ENCODE assay signal across 12 cellular contexts in the genomic region with DNA sequence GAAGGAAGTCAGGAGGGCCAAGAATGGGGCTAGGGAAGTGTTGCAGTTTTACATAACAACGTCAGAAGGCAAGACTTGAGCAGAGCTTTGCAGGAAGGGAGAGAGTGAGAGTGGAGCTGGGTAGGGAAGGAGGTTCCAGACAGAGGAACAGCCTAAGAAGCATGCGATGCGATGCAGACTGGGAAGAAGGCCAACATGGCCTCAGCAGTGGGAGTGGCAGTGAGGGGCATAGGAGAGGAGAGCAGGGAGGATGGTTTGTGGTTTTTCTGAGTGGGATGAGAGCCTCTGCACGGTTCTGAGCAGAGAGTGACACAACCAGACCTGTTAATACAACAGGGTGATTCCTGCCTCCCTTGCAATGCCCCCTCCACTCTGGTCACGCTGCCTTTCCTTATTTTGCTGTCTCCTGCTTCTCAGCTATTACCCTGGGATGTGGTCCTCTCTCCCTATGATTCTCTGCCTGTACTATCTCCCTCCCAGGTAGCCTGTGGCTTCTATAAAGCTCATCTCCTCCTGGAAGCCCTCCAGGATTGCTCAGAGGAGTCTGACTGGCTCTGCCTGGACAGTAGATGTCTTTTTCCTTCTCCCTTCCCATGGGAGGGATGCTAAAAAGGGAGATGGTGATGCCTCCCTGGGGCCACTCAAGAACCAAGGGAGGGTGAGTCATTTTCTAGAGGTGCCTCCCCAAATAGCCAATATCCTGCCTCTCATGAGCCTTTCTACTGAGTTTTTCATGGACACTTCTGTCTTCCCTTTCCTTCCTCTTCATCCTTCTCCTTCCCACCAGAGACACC. TPM values are rescaled to one million over a fixed set of nuclear protein-coding genes. Genes with fewer than 3 reads are reported as not detected.
DNase-seq lines count a peak whose midpoint lies in the region; ATAC-seq, FAIRE-seq and TF ChIP-seq lines count a peak whose summit lies in the region.
"Had no signal": no experiment of that assay in that cellular context is flagged by ENCODE, and none has a peak within 500 bp of the region (broad histone marks: within the 10 kb centered on the region; RNA-seq: fewer than 3 reads in every experiment).

No MANE protein-coding gene starts in this region.

- TF ChIP-seq CTCF in HepG2 (CRISPR knock-in tag; IDR thresholded peaks at IDR 0.05): no peak
- no peak for TF ChIP-seq CTCF in right lobe of liver (IDR thresholded peaks at IDR 0.05)
- TF ChIP-seq CTCF in fibroblast of villous mesenchyme (IDR thresholded peaks at IDR 0.05; ENCODE audit: insufficient read depth, low read depth, low read length): no peak
- no peak for TF ChIP-seq CTCF in uterus (IDR thresholded peaks at IDR 0.05)

- in situ Hi-C loops in HepG2 (cut with HindIII; ENCODE audit: extremely low pct_ligation_motif_present, low pct_unique_long_range_greater_than_20kb): no loop called here

- ATAC-seq in HepG2: no peak
- ATAC-seq in right lobe of liver: no peak
- ATAC-seq in SK-N-SH treated with all-trans-retinoic acid at 6 μM for 48 hours: peak; percentile 86
- ATAC-seq in GM18909 (IDR thresholded peaks at IDR 0.05; ENCODE audit: poor library complexity, unreplicated experiment): no peak
- ATAC-seq in left colon: no peak
- ATAC-seq: left lobe of liver had no signal

- TF ChIP-seq EP300 in HepG2 (IDR thresholded peaks at IDR 0.05; ENCODE audit: low read depth in 2 of 2, low read length in 2 of 2): no peak
- no peak for TF ChIP-seq EP300 in HepG2 (CRISPR knock-in tag; IDR thresholded peaks at IDR 0.05; ENCODE audit: borderline replicate concordance)

- POLR2A ChIA-PET in HepG2 (lab: Yijun Ruan, JAX): no interaction called here

- H3K36me3 ChIP-seq in HepG2 (replicated peaks in 1 of 2; ENCODE audit: control insufficient read depth in 1 of 2, insufficient read depth in 2 of 2, low read length in 2 of 2) (no peaks in the 10 kb centered on the region), right lobe of liver (no peaks in the 10 kb centered on the region), uterus (no peaks in the 10 kb centered on the region)

- H3K4me1 ChIP-seq in HepG2 (ENCODE audit: insufficient read depth, low read length) (peaks cover 50% of the 10 kb centered on the region), right lobe of liver (no peaks in the 10 kb centered on the region), uterus (no peaks in the 10 kb centered on the region)

- no peak for TF ChIP-seq POLR2A in HepG2 (IDR thresholded peaks at IDR 0.05; ENCODE audit: insufficient read depth in 1 of 2, low read depth in 2 of 2, low read length in 2 of 2)
- TF ChIP-seq POLR2A in right lobe of liver (IDR thresholded peaks at IDR 0.05): no peak
- TF ChIP-seq POLR2A in uterus (IDR thresholded peaks at IDR 0.05): no peak

- no peaks in the 10 kb centered on the region for H3K9me3 ChIP-seq in HepG2 (ENCODE audit: low read length)
- H3K9me3 ChIP-seq in right lobe of liver: no peaks in the 10 kb centered on the region
- no peaks in the 10 kb centered on the region for H3K9me3 ChIP-seq in uterus

- intact Hi-C loops in HepG2 (cut with micrococcal nuclease; ENCODE audit: unreplicated experiment) (loop anchor here (5.0 kb wide), 1 partner anchor 49 kb away; no protein-coding TSS in a partner anchor), right lobe of liver (cut with DNase I) (no loop called here), uterus (cut with DNase I; ENCODE audit: low total_unique reads) (no loop called here), left colon (cut with DNase I, micrococcal nuclease) (no loop called here)

- no peaks in the 10 kb centered on the region for H4K20me1 ChIP-seq in HepG2 (ENCODE audit: insufficient read depth, low read length)

- H3K27me3 ChIP-seq in HepG2 (ENCODE audit: control insufficient read depth in 1 of 2, insufficient read depth in 2 of 2, low read length in 2 of 2) (peaks cover 21 to 58% of the 10 kb centered on the region in 2 experiments), right lobe of liver (no peaks in the 10 kb centered on the region), uterus (no peaks in the 10 kb centered on the region)

- 28% methylated on average over 5 of the region's 5 CpGs for WGBS in HepG2 (ENCODE audit: low lambda C conversion rate)
- WGBS in right lobe of liver (ENCODE audit: insufficient coverage, low coverage, low lambda C conversion rate, missing lambda C conversion rate): 53% methylated on average over 4 of the region's 5 CpGs

- H3K4me3 ChIP-seq in HepG2 (replicated peaks in 1 of 3; ENCODE audit: insufficient read depth in 1 of 3, low read depth in 2 of 3, low read length in 3 of 3): no peak overlapping the region
- no peak overlapping the region for H3K4me3 ChIP-seq in right lobe of liver
- H3K4me3 ChIP-seq in fibroblast of villous mesenchyme (ENCODE audit: low read depth, low read length): no peak overlapping the region
- no peak overlapping the region for H3K4me3 ChIP-seq in uterus

- BruUV-seq in HepG2 (replicated peaks; lab: Mats Ljungman, UMichigan): no TSS peak

- no peaks in the 10 kb centered on the region for H3K79me2 ChIP-seq in HepG2 (ENCODE audit: insufficient read depth, low read length)

- H3K4me2 ChIP-seq in HepG2 (ENCODE audit: low read depth, low read length): peak overlapping the region; percentile 5

- H3K9ac ChIP-seq in HepG2 (ENCODE audit: insufficient read depth, low read depth, low read length): no peak overlapping the region

- no peak for FAIRE-seq in HepG2 (lab: Jason Lieb, UNC)

- DNase-seq in HepG2 (ENCODE audit: low spot score) (no peak), right lobe of liver (no peak), fibroblast of villous mesenchyme (ENCODE audit: low read depth) (peak; percentile 62), uterus (peak; percentile 31 to 52), left colon (no peak), NCI-H510A (lab: John Stamatoyannopoulos, UW) (no peak)
- DNase-seq: activated CD4-positive, CD25-positive, alpha-beta regulatory T cell treated with anti-CD3 and anti-CD28 coated beads, Interleukin-2, amount 50 U/mL, for 72 hours; activated gamma-delta T cell treated with Interleukin-2 at 50 U/mL for 16 hours; effector CD4-positive, alpha-beta T cell had no signal

- H3K27ac ChIP-seq in HepG2 (ENCODE audit: extremely low read length, insufficient read depth, low read length) (no peak overlapping the region), right lobe of liver (no peak overlapping the region), uterus (no peak overlapping the region)

- CTCF ChIA-PET in HepG2 (lab: Yijun Ruan, JAX; ENCODE audit: low intra/inter-chr PET ratio, low total read pairs): no interaction called here

- no peak overlapping the region for H2AFZ ChIP-seq in HepG2 (ENCODE audit: low read length)

- no peak for TF ChIP-seq RAD21 in HepG2 (CRISPR knock-in tag; IDR thresholded peaks at IDR 0.05)

RNA-seq across cellular contexts. Expression of a gene that starts 38.7 kb away (rescaled TPM):
- total RNA-seq in HepG2 (2016; rRNA removed; fragmentation: Illumina TruSeq; extraction: Trizol): 0.41 and 1.1 TPM in 2 replicates
- total RNA-seq in HepG2 (2016; cell fraction: cytosol; rRNA removed; fragmentation: Illumina TruSeq; extraction: Trizol; ENCODE audit: low read depth): 0.10 TPM in 1 of 2 replicates, not detected in the other
- total RNA-seq in HepG2 (2016; cell fraction: insoluble cytoplasmic fraction; rRNA removed; fragmentation: Illumina TruSeq; extraction: Trizol): 0.30 and 1.4 TPM in 2 replicates
- 0.21 and 0.40 TPM in 2 replicates for total RNA-seq in HepG2 (2016; cell fraction: membrane; rRNA removed; fragmentation: Illumina TruSeq; extraction: Trizol)
- total RNA-seq in HepG2 (2016; cell fraction: nucleus; rRNA removed; fragmentation: Illumina TruSeq; extraction: Trizol): 1.3 and 1.6 TPM in 2 replicates
- 1.8 and 2.7 TPM in 2 replicates for polyA plus RNA-seq in HepG2 (2011; rRNA removed)
- 1.9 and 2.8 TPM in 2 replicates for polyA plus RNA-seq in HepG2 (2011; cell fraction: cytosol; rRNA removed)
- 1.5 and 2.5 TPM in 2 replicates for polyA plus RNA-seq in HepG2 (2011; cell fraction: nucleus; rRNA removed)
- 0.27 and 1.0 TPM in 2 replicates for polyA plus RNA-seq in HepG2 (2012)
- 0.11 and 0.15 TPM in 2 replicates for polyA plus RNA-seq in HepG2 (2016; cell fraction: cytosol; fragmentation: Illumina TruSeq; extraction: Trizol; ENCODE audit: low read depth)
- 0.46 and 0.72 TPM in 2 replicates for polyA plus RNA-seq in HepG2 (2016; cell fraction: insoluble cytoplasmic fraction; fragmentation: Illumina TruSeq; extraction: Trizol; ENCODE audit: low read depth)
- 0.15 and 0.29 TPM in 2 replicates for polyA plus RNA-seq in HepG2 (2016; cell fraction: membrane; fragmentation: Illumina TruSeq; extraction: Trizol; ENCODE audit: low read depth)
- polyA plus RNA-seq in HepG2 (2016; cell fraction: nucleus; fragmentation: Illumina TruSeq; extraction: Trizol; ENCODE audit: insufficient read depth, low read depth): 4.1 and 4.2 TPM in 2 replicates
- 0.07 and 4.0 TPM in 2 replicates for polyA minus RNA-seq in HepG2 (2011; rRNA and poly(A)+ RNA removed; ENCODE audit: low replicate concordance)
- 1.2 and 1.3 TPM in 2 replicates for polyA minus RNA-seq in HepG2 (2011; cell fraction: cytosol; rRNA and poly(A)+ RNA removed)
- polyA minus RNA-seq in HepG2 (2011; cell fraction: nucleus; rRNA and poly(A)+ RNA removed): 0.39 and 0.62 TPM in 2 replicates
- 1 to 10 TPM; 3.1 to 9.4 (median 6.8) TPM for total RNA-seq in right lobe of liver
- under 0.01 TPM in 2 replicates for total RNA-seq in fibroblast of villous mesenchyme
- total RNA-seq in uterus: 10 to 100 TPM in 2 of 4 donors, 1 to 10 TPM in 2; 1.8 to 47.9 (median 9.9) TPM
- 1 to 10 TPM; 1.1 to 2.8 TPM for total RNA-seq in left colon

RNA-seq across cellular contexts. Expression of a gene that starts 41.7 kb away (rescaled TPM):
- 515 and 623 TPM in 2 replicates for total RNA-seq in HepG2 (2016; rRNA removed; fragmentation: Illumina TruSeq; extraction: Trizol)
- 133 and 145 TPM in 2 replicates for total RNA-seq in HepG2 (2016; cell fraction: cytosol; rRNA removed; fragmentation: Illumina TruSeq; extraction: Trizol; ENCODE audit: low read depth)
- 510 and 641 TPM in 2 replicates for total RNA-seq in HepG2 (2016; cell fraction: insoluble cytoplasmic fraction; rRNA removed; fragmentation: Illumina TruSeq; extraction: Trizol)
- total RNA-seq in HepG2 (2016; cell fraction: membrane; rRNA removed; fragmentation: Illumina TruSeq; extraction: Trizol): 238 and 242 TPM in 2 replicates
- 214 and 243 TPM in 2 replicates for total RNA-seq in HepG2 (2016; cell fraction: nucleus; rRNA removed; fragmentation: Illumina TruSeq; extraction: Trizol)
- polyA plus RNA-seq in HepG2 (2011; rRNA removed): 688 and 721 TPM in 2 replicates
- 568 and 609 TPM in 2 replicates for polyA plus RNA-seq in HepG2 (2011; cell fraction: cytosol; rRNA removed)
- polyA plus RNA-seq in HepG2 (2011; cell fraction: nucleus; rRNA removed): 175 and 197 TPM in 2 replicates
- polyA plus RNA-seq in HepG2 (2012): 461 and 478 TPM in 2 replicates
- 175 and 189 TPM in 2 replicates for polyA plus RNA-seq in HepG2 (2016; cell fraction: cytosol; fragmentation: Illumina TruSeq; extraction: Trizol; ENCODE audit: low read depth)
- 675 and 689 TPM in 2 replicates for polyA plus RNA-seq in HepG2 (2016; cell fraction: insoluble cytoplasmic fraction; fragmentation: Illumina TruSeq; extraction: Trizol; ENCODE audit: low read depth)
- polyA plus RNA-seq in HepG2 (2016; cell fraction: membrane; fragmentation: Illumina TruSeq; extraction: Trizol; ENCODE audit: low read depth): 218 and 222 TPM in 2 replicates
- polyA plus RNA-seq in HepG2 (2016; cell fraction: nucleus; fragmentation: Illumina TruSeq; extraction: Trizol; ENCODE audit: insufficient read depth, low read depth): 412 and 415 TPM in 2 replicates
- 950 and 1,090 TPM in 2 replicates for polyA minus RNA-seq in HepG2 (2011; rRNA and poly(A)+ RNA removed; ENCODE audit: low replicate concordance)
- polyA minus RNA-seq in HepG2 (2011; cell fraction: cytosol; rRNA and poly(A)+ RNA removed): 133 and 158 TPM in 2 replicates
- 74.5 and 93.1 TPM in 2 replicates for polyA minus RNA-seq in HepG2 (2011; cell fraction: nucleus; rRNA and poly(A)+ RNA removed)
- total RNA-seq in right lobe of liver: 100 to 1,000 TPM in 5 of 6 experiments, 10 to 100 TPM in 1; 88.5 to 131 (median 102) TPM
- total RNA-seq in fibroblast of villous mesenchyme: 93.4 and 117 TPM in 2 replicates
- 10 to 100 TPM; 63.5 to 98.4 (median 79.6) TPM for total RNA-seq in uterus
- 100 to 1,000 TPM; 213 to 244 TPM for total RNA-seq in left colon

Comparison
In these comparisons a context has a peak if more than half of its experiments do, and no peak if none do; other contexts are left out.
1. DNase-seq: peak in fibroblast of villous mesenchyme (single experiment) and uterus (2 of 2); none in HepG2 (single experiment), right lobe of liver (0 of 3), left colon (0 of 2) and NCI-H510A (single experiment).